ENCODE assay signal across 29 cellular contexts in the genomic region with DNA sequence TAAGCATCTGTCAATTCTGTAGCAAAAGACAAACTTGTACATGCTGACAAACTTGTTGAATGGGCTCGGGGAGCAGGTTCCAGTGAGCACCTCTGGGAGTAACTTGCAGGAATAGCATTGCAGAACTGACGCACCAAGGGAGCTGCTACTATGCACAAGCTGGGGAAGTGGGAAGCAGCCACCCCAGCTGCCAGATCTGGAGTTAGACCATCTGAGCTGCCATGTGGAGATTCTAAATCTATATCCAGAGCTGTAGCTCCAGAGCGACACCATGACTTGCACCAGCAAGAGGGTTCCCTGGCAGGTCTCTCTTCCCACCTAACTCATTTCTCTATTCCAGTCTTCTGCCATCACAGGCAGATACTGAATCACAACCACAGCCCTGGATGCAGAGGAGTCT.
"Had no signal": no experiment of that assay in that cellular context is flagged by ENCODE, and none has a peak within 500 bp of the region (broad histone marks: within the 10 kb centered on the region; RNA-seq: fewer than 3 reads in every experiment).

No MANE protein-coding gene starts in this region.

- H3K9me3 ChIP-seq: body of pancreas, esophagus squamous epithelium, gastroesophageal sphincter, heart left ventricle had no signal

- H3K36me3 ChIP-seq: esophagus squamous epithelium, gastroesophageal sphincter, heart left ventricle, WERI-Rb-1 had no signal

- H3K4me3 ChIP-seq: body of pancreas, esophagus squamous epithelium, gastroesophageal sphincter, heart left ventricle had no signal

- ATAC-seq: activated CD4-positive, CD25-positive, alpha-beta regulatory T cell treated with anti-CD3 and anti-CD28 coated beads, Interleukin-2, amount 50 U/mL, for 24 hours; activated CD8-positive, alpha-beta T cell treated with anti-CD3 and anti-CD28 coated beads for 36 hours; activated T-cell treated with anti-CD3 and anti-CD28 coated beads, Interleukin-2, amount 50 U/mL, for 4 hours; activated T-helper 17 cell treated with anti-CD3 and anti-CD28 coated beads, Interleukin-2, amount 50 U/mL, for 72 hours; body of pancreas; gastroesophageal sphincter; heart left ventricle; T-helper 17 cell had no signal

- H3K27ac ChIP-seq: body of pancreas, epithelial cell of prostate, esophagus squamous epithelium, gastroesophageal sphincter, heart left ventricle, WERI-Rb-1 had no signal

- H3K4me1 ChIP-seq: body of pancreas, esophagus squamous epithelium, gastroesophageal sphincter had no signal

- DNase-seq: activated B cell treated with CpG ODN at 0.5 μM for 24 hours; activated CD4-positive, alpha-beta T cell treated with anti-CD3 and anti-CD28 coated beads for 48 hours; activated CD4-positive, alpha-beta T cell treated with anti-CD3 and anti-CD28 coated beads, Interleukin-2, amount 50 U/mL, for 1 hour; activated CD4-positive, alpha-beta T cell treated with anti-CD3 and anti-CD28 coated beads, Interleukin-2, amount 50 U/mL, for 48 hours; activated CD8-positive, alpha-beta memory T cell treated with anti-CD3 and anti-CD28 coated beads for 24 hours; activated CD8-positive, alpha-beta T cell treated with anti-CD3 and anti-CD28 coated beads for 36 hours; activated effector memory CD4-positive, alpha-beta T cell treated with Interleukin-2 at 50 U/mL for 16 hours; activated gamma-delta T cell treated with Interleukin-2 at 50 U/mL for 16 hours; activated naive CD4-positive, alpha-beta T cell treated with anti-CD3 and anti-CD28 coated beads, Interleukin-2, amount 50 U/mL, for 16 hours; activated naive CD4-positive, alpha-beta T cell treated with Interleukin-2 at 50 U/mL for 16 hours; activated T-cell treated with anti-CD3 and anti-CD28 coated beads, Interleukin-2, amount 50 U/mL, for 4 hours; amniotic stem cell; aorta; body of pancreas; caudate nucleus; cortex of kidney; dermis blood vessel endothelial cell; effector CD8-positive, alpha-beta T cell; esophagus squamous epithelium; foreskin melanocyte; heart left ventricle; T-helper 1 cell; T-helper 17 cell; T1000; WERI-Rb-1 had no signal
